9 cellular contexts compared by ENCODE assay signal in genomic region chr15:63510548-63510940, GRCh38. TPM values are rescaled to one million over a fixed set of nuclear protein-coding genes. Genes with fewer than 3 reads are reported as not detected.
DNase-seq lines count a peak whose midpoint lies in the region; TF ChIP-seq lines count a peak whose summit lies in the region.
"Had no signal": no experiment of that assay in that cellular context is flagged by ENCODE, and none has a peak within 500 bp of the region (broad histone marks: within the 10 kb centered on the region; RNA-seq: fewer than 3 reads in every experiment).

No MANE protein-coding gene starts in this region.

- 0 out of 20 replicates have a peak overlapping the region, but pooled peaks of 1 of the 10 experiments have one; percentile 15 for H3K4me3 ChIP-seq in BLaER1 treated with 17β-estradiol and CSF1 and Interleukin-3, amounts not matched to agents 10 nM and 100 nM
- peak overlapping the region; percentile 0; the same call in 1 of the 2 replicates for H3K4me3 ChIP-seq in HFF-Myc (replicated peaks; ENCODE audit: low read depth, low read length)
- H3K4me3 ChIP-seq: cardiac muscle cell had no signal

- H3K27me3 ChIP-seq in BLaER1 treated with 17β-estradiol and CSF1 and Interleukin-3, amounts not matched to agents 10 nM and 100 nM = no peaks in the 10 kb centered on the region
- H3K27me3 ChIP-seq: cardiac muscle cell had no signal

- H3K4me1 Mint-ChIP-seq in activated naive CD8-positive, alpha-beta T cell (ENCODE audit: low read depth) = peaks cover 97% of the 10 kb centered on the region
- peaks cover 62% of the 10 kb centered on the region for H3K4me1 Mint-ChIP-seq in mesothelial cell of epicardium

- H3K9me3 ChIP-seq in BLaER1 treated with 17β-estradiol and CSF1 and Interleukin-3, amounts not matched to agents 10 nM and 100 nM (replicated peaks in 1 of 11) = no peaks in the 10 kb centered on the region

- in situ Hi-C loops in GM13976 (cut with MboI; ENCODE audit: low sequenced_read_pairs, unreplicated experiment) = no loop called here

- H3K36me3 ChIP-seq in BLaER1 treated with 17β-estradiol and CSF1 and Interleukin-3, amounts not matched to agents 10 nM and 100 nM = peaks cover 0 to 17% (median 4%) of the 10 kb centered on the region in 11 experiments; a peak in 7 of 22 replicates
- H3K36me3 ChIP-seq: cardiac muscle cell had no signal

- H3K9ac ChIP-seq in BLaER1 treated with 17β-estradiol and CSF1 and Interleukin-3, amounts not matched to agents 10 nM and 100 nM = peak overlapping the region in 2 of 11 experiments; percentile 14 to 51; a peak in 3 of 22 replicates

- H3K27ac Mint-ChIP-seq in activated naive CD8-positive, alpha-beta T cell = peak overlapping the region; percentile 93
- H3K27ac Mint-ChIP-seq in mesothelial cell of epicardium = peak overlapping the region; percentile 6

- TF ChIP-seq CTCF in HFF-Myc (IDR thresholded peaks at IDR 0.05; ENCODE audit: low read depth, low read length, missing control alignments) (no peak), mesothelial cell of epicardium (IDR thresholded peaks at IDR 0.05; ENCODE audit: unreplicated experiment) (no peak), GM13976 (IDR thresholded peaks at IDR 0.05; ENCODE audit: borderline replicate concordance, control extremely low read depth, extremely low read depth, insufficient read depth, missing control alignments) (no peak)

- no peaks in the 10 kb centered on the region for H3K27me3 Mint-ChIP-seq in activated naive CD8-positive, alpha-beta T cell
- H3K27me3 Mint-ChIP-seq in mesothelial cell of epicardium (ENCODE audit: low read depth) = no peaks in the 10 kb centered on the region

- peaks cover 97 to 100% (median 100%) of the 10 kb centered on the region in 11 experiments for H4K20me1 ChIP-seq in BLaER1 treated with 17β-estradiol and CSF1 and Interleukin-3, amounts not matched to agents 10 nM and 100 nM

- peaks cover 72 to 96% (median 89%) of the 10 kb centered on the region in 10 experiments for H3K4me1 ChIP-seq in BLaER1 treated with 17β-estradiol and CSF1 and Interleukin-3, amounts not matched to agents 10 nM and 100 nM

- peak overlapping the region in 2 of 11 experiments; percentile 2 to 42; a peak in 1 of 22 replicates for H3K27ac ChIP-seq in BLaER1 treated with 17β-estradiol and CSF1 and Interleukin-3, amounts not matched to agents 10 nM and 100 nM
- H3K27ac ChIP-seq: cardiac muscle cell had no signal

- DNase-seq in HFF-Myc (ENCODE audit: extremely low read depth, low read depth) (no peak), mesothelial cell of epicardium (ENCODE audit: low spot score in 2 of 2, unreplicated experiment in 2 of 2) (no peak), SIG-M5 (lab: John Stamatoyannopoulos, UW) (no peak), GM13976 (ENCODE audit: low spot score) (no peak), DMS79 treated with DMSO at 0.1 percent for 48 hours (lab: John Stamatoyannopoulos, UW) (no peak)
- DNase-seq in stimulated activated CD4-positive, alpha-beta T cell treated with anti-CD3 and anti-CD28 coated beads, Interleukin-2, amount 100 ng/mL, for 24 hours = no peak

- H3K4me3 Mint-ChIP-seq in activated naive CD8-positive, alpha-beta T cell = peak overlapping the region; percentile 91
- H3K4me3 Mint-ChIP-seq in mesothelial cell of epicardium = no peak overlapping the region

- peak overlapping the region; percentile 82 to 97 (median 90) for H3K4me2 ChIP-seq in BLaER1 treated with 17β-estradiol and CSF1 and Interleukin-3, amounts not matched to agents 10 nM and 100 nM

- no peaks in the 10 kb centered on the region for H3K9me3 Mint-ChIP-seq in activated naive CD8-positive, alpha-beta T cell (ENCODE audit: low read depth)
- H3K9me3 Mint-ChIP-seq in mesothelial cell of epicardium = no peaks in the 10 kb centered on the region

- no peaks in the 10 kb centered on the region for H3K36me3 Mint-ChIP-seq in activated naive CD8-positive, alpha-beta T cell
- H3K36me3 Mint-ChIP-seq in mesothelial cell of epicardium = no peaks in the 10 kb centered on the region

RNA-seq across cellular contexts. Expression of gene USP3, which starts 6.2 kb away (rescaled TPM):
- total RNA-seq in mesothelial cell of epicardium = 65.7 to 72.7 TPM (median 71.7 TPM) in 3 replicates
